In genomic region chr3:23778451-23778850, GRCh38 we compare ENCODE assay signal across 26 cellular contexts.
"Had no signal": no experiment of that assay in that cellular context is flagged by ENCODE, and none has a peak within 500 bp of the region (broad histone marks: within the 10 kb centered on the region; RNA-seq: fewer than 3 reads in every experiment).

No MANE protein-coding gene starts in this region.

- H3K4me1 ChIP-seq: body of pancreas, lower lobe of right lung, stomach had no signal

- H3K4me2 ChIP-seq: neural progenitor cell had no signal

- H3K36me3 Mint-ChIP-seq: activated naive CD4-positive, alpha-beta T cell treated with anti-CD3 and anti-CD28 coated beads, Interleukin-2, amount 50 U/mL, for 24 hours; neural progenitor cell; WTC11 had no signal

- H3K4me3 ChIP-seq: body of pancreas, coronary artery, lower lobe of right lung, neural progenitor cell, psoas muscle, stomach, thoracic aorta, upper lobe of right lung had no signal

- H2AFZ ChIP-seq: neural progenitor cell had no signal

- H3K4me3 Mint-ChIP-seq: activated CD4-positive, alpha-beta T cell treated with anti-CD3 and anti-CD28 coated beads, Interleukin-2, amount 10 ng/mL, durations not matched to agents 24 days and 14 days; activated CD8-positive, alpha-beta T cell treated with anti-CD3 and anti-CD28 coated beads, Interleukin-2, amount 10 ng/mL, durations not matched to agents 7 days and 5 days; activated naive CD4-positive, alpha-beta T cell treated with anti-CD3 and anti-CD28 coated beads, Interleukin-2, amount 50 U/mL, for 24 hours; immature natural killer cell; neural progenitor cell; WTC11 had no signal

- DNase-seq: activated CD4-positive, alpha-beta T cell treated with anti-CD3 and anti-CD28 coated beads, Interleukin-2, amount 10 ng/mL, durations not matched to agents 24 days and 14 days; activated CD8-positive, alpha-beta memory T cell treated with anti-CD3 and anti-CD28 coated beads, Interleukin-2, amount 50 U/mL, for 4 hours; activated CD8-positive, alpha-beta T cell treated with anti-CD3 and anti-CD28 coated beads, Interleukin-2, amount 10 ng/mL, durations not matched to agents 7 days and 5 days; activated effector memory CD4-positive, alpha-beta T cell treated with anti-CD3 and anti-CD28 coated beads, Interleukin-2, amount 50 U/mL, for 16 hours; activated T-cell treated with anti-CD3 and anti-CD28 coated beads, Interleukin-2, amount 50 U/mL, for 48 hours; amniotic stem cell; body of pancreas; central memory CD4-positive, alpha-beta T cell; effector CD8-positive, alpha-beta T cell; foreskin melanocyte; immature natural killer cell; lower lobe of right lung; midbrain; psoas muscle; stimulated activated CD4-positive, alpha-beta T cell treated with anti-CD3 and anti-CD28 coated beads, Interleukin-12 subunit alpha, Interleukin-12 subunit beta, amount 100 ng/mL, for 4 hours; stimulated activated CD4-positive, alpha-beta T cell treated with anti-CD3 and anti-CD28 coated beads, Interleukin-2, amount 100 ng/mL, for 24 hours; stomach; SW 1271; upper lobe of right lung had no signal

- H3K27ac Mint-ChIP-seq: activated CD4-positive, alpha-beta T cell treated with anti-CD3 and anti-CD28 coated beads, Interleukin-2, amount 10 ng/mL, durations not matched to agents 24 days and 14 days; activated CD8-positive, alpha-beta T cell treated with anti-CD3 and anti-CD28 coated beads, Interleukin-2, amount 10 ng/mL, durations not matched to agents 7 days and 5 days; activated naive CD4-positive, alpha-beta T cell treated with anti-CD3 and anti-CD28 coated beads, Interleukin-2, amount 50 U/mL, for 24 hours; immature natural killer cell; neural progenitor cell; WTC11 had no signal

- ATAC-seq: activated CD8-positive, alpha-beta T cell treated with anti-CD3 and anti-CD28 coated beads, Interleukin-2, amount 10 ng/mL, durations not matched to agents 7 days and 5 days; body of pancreas; lower lobe of right lung; psoas muscle; sciatic nerve; upper lobe of right lung; WTC11 had no signal

- H3K27me3 ChIP-seq: body of pancreas, neural progenitor cell, stomach, upper lobe of right lung had no signal

- H3K9ac ChIP-seq: neural progenitor cell had no signal

- FAIRE-seq: TTC549 had no signal

- H3K27ac ChIP-seq: body of pancreas, coronary artery, lower lobe of right lung, neural progenitor cell, psoas muscle, stomach, thoracic aorta, upper lobe of right lung had no signal

- H3K4me1 Mint-ChIP-seq: activated CD4-positive, alpha-beta T cell treated with anti-CD3 and anti-CD28 coated beads, Interleukin-2, amount 10 ng/mL, durations not matched to agents 24 days and 14 days; activated naive CD4-positive, alpha-beta T cell treated with anti-CD3 and anti-CD28 coated beads, Interleukin-2, amount 50 U/mL, for 24 hours; immature natural killer cell had no signal

- H3K36me3 ChIP-seq: lower lobe of right lung, neural progenitor cell, stomach, thoracic aorta, upper lobe of right lung had no signal

- H3K9me3 ChIP-seq: body of pancreas, lower lobe of right lung, psoas muscle, stomach, thoracic aorta, upper lobe of right lung had no signal

- H3K9me3 Mint-ChIP-seq: activated naive CD4-positive, alpha-beta T cell treated with anti-CD3 and anti-CD28 coated beads, Interleukin-2, amount 50 U/mL, for 24 hours; neural progenitor cell had no signal
